Comparison of ENCODE assay signal across 17 cellular contexts in the genomic region with DNA sequence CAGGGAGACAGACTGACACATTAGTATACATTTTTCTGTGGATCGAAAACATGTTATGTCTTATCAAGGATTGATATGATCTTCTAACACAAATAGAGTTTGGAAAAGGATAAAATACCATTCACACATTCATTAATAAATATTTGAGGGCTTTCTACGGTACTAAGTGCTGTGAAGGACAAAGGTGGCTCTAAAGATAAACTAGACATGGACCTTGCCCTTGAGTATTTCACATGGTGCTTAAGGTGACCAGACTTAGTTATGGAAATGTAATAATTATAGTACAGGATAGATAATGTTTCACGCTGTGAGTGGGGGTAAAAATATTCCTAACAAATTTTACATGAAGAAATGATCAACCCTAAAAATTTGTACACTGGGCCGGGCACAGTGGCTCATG.
"Had no signal": no experiment of that assay in that cellular context is flagged by ENCODE, and none has a peak within 500 bp of the region (broad histone marks: within the 10 kb centered on the region; RNA-seq: fewer than 3 reads in every experiment).

No MANE protein-coding gene starts in this region.

- H3K27ac ChIP-seq: esophagus muscularis mucosa, neural progenitor cell, ovary had no signal

- FAIRE-seq: endometrium, urothelium cell line had no signal

- H3K4me3 Mint-ChIP-seq: neural progenitor cell had no signal

- H3K4me2 ChIP-seq: neural progenitor cell had no signal

- H3K9me3 Mint-ChIP-seq: naive thymus-derived CD8-positive, alpha-beta T cell; neural progenitor cell had no signal

- H3K4me3 ChIP-seq: esophagus muscularis mucosa, mucosa of descending colon, neural progenitor cell, ovary had no signal

- H3K36me3 ChIP-seq: esophagus muscularis mucosa, neural progenitor cell, ovary had no signal

- H2AFZ ChIP-seq: neural progenitor cell had no signal

- H3K27me3 Mint-ChIP-seq: naive thymus-derived CD8-positive, alpha-beta T cell; progenitor cell of endocrine pancreas had no signal

- DNase-seq: effector memory CD4-positive, alpha-beta T cell; left colon; mammary epithelial cell; mucosa of descending colon; naive thymus-derived CD8-positive, alpha-beta T cell; nucleus accumbens; ovary; right cardiac atrium; stimulated activated CD4-positive, alpha-beta T cell treated with anti-CD3 and anti-CD28 coated beads, Interleukin-15, amount 100 ng/mL, for 24 hours; stimulated activated CD4-positive, alpha-beta T cell treated with anti-CD3 and anti-CD28 coated beads, Interleukin-1b, Interleukin-23, amount 100 ng/mL, for 48 hours; stimulated activated CD4-positive, alpha-beta T cell treated with anti-CD3 and anti-CD28 coated beads, Interleukin-4, amount 100 ng/mL, for 4 hours; stimulated activated naive CD4-positive, alpha-beta T cell treated with Interleukin-2 at 50 U/mL for 16 hours had no signal

- H3K27me3 ChIP-seq: esophagus muscularis mucosa, ovary had no signal

- ATAC-seq: left colon; mucosa of descending colon; naive thymus-derived CD8-positive, alpha-beta T cell; right cardiac atrium had no signal

- H3K4me1 ChIP-seq: neural progenitor cell had no signal

- H3K9ac ChIP-seq: neural progenitor cell had no signal

- H3K27ac Mint-ChIP-seq: neural progenitor cell had no signal

- H3K36me3 Mint-ChIP-seq: naive thymus-derived CD8-positive, alpha-beta T cell; neural progenitor cell had no signal

- H3K9me3 ChIP-seq: esophagus muscularis mucosa, mucosa of descending colon, ovary had no signal
